In the genomic region with DNA sequence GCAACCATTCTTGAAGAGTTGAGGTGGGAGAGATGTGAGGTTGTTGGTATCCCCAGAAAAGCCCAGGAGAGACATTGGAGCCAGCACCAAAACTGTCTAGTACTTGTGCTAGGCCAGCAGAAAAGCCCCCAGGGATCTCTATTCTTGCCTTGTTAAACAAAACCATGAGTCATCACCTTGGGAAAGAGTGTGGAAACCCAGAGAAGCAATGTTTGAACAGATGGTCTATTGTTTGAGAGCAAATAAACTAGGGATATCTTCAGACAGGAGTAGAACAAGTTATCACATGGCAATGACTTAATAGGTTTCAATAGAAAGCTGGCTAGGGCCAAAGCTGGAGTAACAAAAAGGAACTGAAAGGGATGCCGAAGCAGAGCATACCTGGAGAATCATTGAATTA, we compare ENCODE assay signal across 10 cellular contexts.
DNase-seq lines count a peak whose midpoint lies in the region; ATAC-seq and TF ChIP-seq lines count a peak whose summit lies in the region.
"Had no signal": no experiment of that assay in that cellular context is flagged by ENCODE, and none has a peak within 500 bp of the region (broad histone marks: within the 10 kb centered on the region; RNA-seq: fewer than 3 reads in every experiment).

No MANE protein-coding gene starts in this region.

- peaks cover 1% of the 10 kb centered on the region for H3K36me3 Mint-ChIP-seq in endothelial cell (ENCODE audit: low read depth, unreplicated experiment)

- H3K9me3 Mint-ChIP-seq in endothelial cell (ENCODE audit: unreplicated experiment) = no peaks in the 10 kb centered on the region

- H3K27me3 Mint-ChIP-seq in endothelial cell (ENCODE audit: unreplicated experiment) = no peaks in the 10 kb centered on the region
- H3K27me3 Mint-ChIP-seq: memory B cell had no signal

- no peak for TF ChIP-seq CTCF in endothelial cell (IDR thresholded peaks at IDR 0.05; ENCODE audit: unreplicated experiment)

- no peak for ATAC-seq in SK-N-SH treated with all-trans-retinoic acid at 6 μM for 48 hours

- peak overlapping the region; percentile 38 for H3K27ac Mint-ChIP-seq in endothelial cell (ENCODE audit: unreplicated experiment)
- H3K27ac Mint-ChIP-seq: memory B cell had no signal

- DNase-seq in NCI-H82 (lab: John Stamatoyannopoulos, UW) (peak; percentile 14), NCI-H82 treated with DMSO at 0.1 percent for 48 hours (lab: John Stamatoyannopoulos, UW; ENCODE audit: unreplicated experiment) (no peak), NCI-H510A (lab: John Stamatoyannopoulos, UW) (peak; percentile 51), endothelial cell (ENCODE audit: low spot score) (no peak), stromal cell of bone marrow (ENCODE audit: low read depth) (peak; percentile 62), putamen (ENCODE audit: low spot score) (no peak), activated T-cell treated with anti-CD3 and anti-CD28 coated beads for 4 hours (no peak)
- DNase-seq: HCEC 1CT had no signal

- peaks cover 3% of the 10 kb centered on the region for H3K4me1 Mint-ChIP-seq in endothelial cell (ENCODE audit: unreplicated experiment)

- H3K4me3 Mint-ChIP-seq in endothelial cell (ENCODE audit: unreplicated experiment) = no peak overlapping the region
- H3K4me3 Mint-ChIP-seq: memory B cell had no signal

TF ChIP-seq in SK-N-SH treated with all-trans-retinoic acid at 6 μM for 48 hours, 23 proteins besides CTCF, POLR2A, EP300 and RAD21:
- TF ChIP-seq ISL1 (CRISPR knock-in tag; IDR thresholded peaks at IDR 0.05) (no peak), OSR1 (CRISPR knock-in tag; IDR thresholded peaks at IDR 0.05) (no peak), ZNF565 (CRISPR knock-in tag; conservative IDR thresholded peaks at IDR 0.05; ENCODE audit: low read depth) (no peak)
- TF ChIP-seq, protein P1, sequence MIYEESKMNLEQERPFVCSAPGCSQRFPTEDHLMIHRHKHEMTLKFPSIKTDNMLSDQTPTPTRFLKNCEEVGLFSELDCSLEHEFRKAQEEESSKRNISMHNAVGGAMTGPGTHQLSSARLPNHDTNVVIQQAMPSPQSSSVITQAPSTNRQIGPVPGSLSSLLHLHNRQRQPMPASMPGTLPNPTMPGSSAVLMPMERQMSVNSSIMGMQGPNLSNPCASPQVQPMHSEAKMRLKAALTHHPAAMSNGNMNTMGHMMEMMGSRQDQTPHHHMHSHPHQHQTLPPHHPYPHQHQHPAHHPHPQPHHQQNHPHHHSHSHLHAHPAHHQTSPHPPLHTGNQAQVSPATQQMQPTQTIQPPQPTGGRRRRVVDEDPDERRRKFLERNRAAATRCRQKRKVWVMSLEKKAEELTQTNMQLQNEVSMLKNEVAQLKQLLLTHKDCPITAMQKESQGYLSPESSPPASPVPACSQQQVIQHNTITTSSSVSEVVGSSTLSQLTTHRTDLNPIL (CRISPR knock-in tag; IDR thresholded peaks at IDR 0.05; ENCODE audit: low read depth) = no peak
- TF ChIP-seq, protein P2, sequence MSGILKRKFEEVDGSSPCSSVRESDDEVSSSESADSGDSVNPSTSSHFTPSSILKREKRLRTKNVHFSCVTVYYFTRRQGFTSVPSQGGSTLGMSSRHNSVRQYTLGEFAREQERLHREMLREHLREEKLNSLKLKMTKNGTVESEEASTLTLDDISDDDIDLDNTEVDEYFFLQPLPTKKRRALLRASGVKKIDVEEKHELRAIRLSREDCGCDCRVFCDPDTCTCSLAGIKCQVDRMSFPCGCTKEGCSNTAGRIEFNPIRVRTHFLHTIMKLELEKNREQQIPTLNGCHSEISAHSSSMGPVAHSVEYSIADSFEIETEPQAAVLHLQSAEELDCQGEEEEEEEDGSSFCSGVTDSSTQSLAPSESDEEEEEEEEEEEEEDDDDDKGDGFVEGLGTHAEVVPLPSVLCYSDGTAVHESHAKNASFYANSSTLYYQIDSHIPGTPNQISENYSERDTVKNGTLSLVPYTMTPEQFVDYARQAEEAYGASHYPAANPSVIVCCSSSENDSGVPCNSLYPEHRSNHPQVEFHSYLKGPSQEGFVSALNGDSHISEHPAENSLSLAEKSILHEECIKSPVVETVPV (CRISPR knock-in tag; IDR thresholded peaks at IDR 0.05) = no peak
TF ChIP-seq in SK-N-SH treated with all-trans-retinoic acid at 6 μM for 48 hours: peak in this region for 0.

Comparison
In these comparisons a context has a peak if more than half of its experiments do, and no peak if none do; other contexts are left out.
1. DNase-seq: peak in NCI-H82 (single experiment), NCI-H510A (single experiment) and stromal cell of bone marrow (single experiment); none in NCI-H82 treated with DMSO at 0.1 percent for 48 hours (single experiment), endothelial cell (single experiment), putamen (single experiment) and activated T-cell treated with anti-CD3 and anti-CD28 coated beads for 4 hours (single experiment).